In genomic region chr12:120220838-120221575, GRCh38 we compare ENCODE assay signal across 20 cellular contexts. TPM values are rescaled to one million over a fixed set of nuclear protein-coding genes. Genes with fewer than 3 reads are reported as not detected.
A peak's percentile ranks its signal among the peaks of the same experiment; 100 is the strongest.
DNase-seq lines count a peak whose midpoint lies in the region; ATAC-seq and TF ChIP-seq lines count a peak whose summit lies in the region.
"Had no signal": no experiment of that assay in that cellular context is flagged by ENCODE, and none has a peak within 500 bp of the region (broad histone marks: within the 10 kb centered on the region; RNA-seq: fewer than 3 reads in every experiment).

No MANE protein-coding gene starts in this region.

- no peaks in the 10 kb centered on the region for H3K9me3 ChIP-seq in SK-N-MC (ENCODE audit: low read depth, low read length)
- no peaks in the 10 kb centered on the region for H3K9me3 ChIP-seq in skeletal muscle satellite cell (replicated peaks; ENCODE audit: low read length)
- H3K9me3 ChIP-seq: BLaER1 treated with 17β-estradiol and CSF1 and Interleukin-3, amounts not matched to agents 10 nM and 100 nM; psoas muscle had no signal

- peaks cover 11% of the 10 kb centered on the region for H3K36me3 Mint-ChIP-seq in activated CD8-positive, alpha-beta memory T cell treated with anti-CD3 and anti-CD28 coated beads, Interleukin-2, amount 10 ng/mL, durations not matched to agents 7 days and 5 days
- no peaks in the 10 kb centered on the region for H3K36me3 Mint-ChIP-seq in glutamatergic neuron (ENCODE audit: unreplicated experiment)
- H3K36me3 Mint-ChIP-seq in stimulated activated naive B cell treated with anti-CD40 and anti-IgM and Interleukin-4, amounts not matched to agents 10 μg/mL and 1 μg/mL and 100 μg/mL, for 72 hours: peaks cover 4 to 7% of the 10 kb centered on the region in 2 donors

- peak overlapping the region; percentile 24 for H3K27ac Mint-ChIP-seq in activated CD8-positive, alpha-beta memory T cell treated with anti-CD3 and anti-CD28 coated beads, Interleukin-2, amount 10 ng/mL, durations not matched to agents 7 days and 5 days
- peak overlapping the region; percentile 91 for H3K27ac Mint-ChIP-seq in glutamatergic neuron (ENCODE audit: unreplicated experiment)
- H3K27ac Mint-ChIP-seq in stimulated activated naive B cell treated with anti-CD40 and anti-IgM and Interleukin-4, amounts not matched to agents 10 μg/mL and 1 μg/mL and 100 μg/mL, for 72 hours: no peak overlapping the region

- H3K27me3 Mint-ChIP-seq in activated CD8-positive, alpha-beta memory T cell treated with anti-CD3 and anti-CD28 coated beads, Interleukin-2, amount 10 ng/mL, durations not matched to agents 7 days and 5 days: no peaks in the 10 kb centered on the region
- H3K27me3 Mint-ChIP-seq in glutamatergic neuron (ENCODE audit: unreplicated experiment): peaks cover 11% of the 10 kb centered on the region
- peaks cover 25 to 26% of the 10 kb centered on the region in 2 donors for H3K27me3 Mint-ChIP-seq in stimulated activated naive B cell treated with anti-CD40 and anti-IgM and Interleukin-4, amounts not matched to agents 10 μg/mL and 1 μg/mL and 100 μg/mL, for 72 hours
- H3K27me3 Mint-ChIP-seq: naive thymus-derived CD4-positive, alpha-beta T cell had no signal

- CTCF ChIA-PET in activated CD8-positive, alpha-beta memory T cell treated with anti-CD3 and anti-CD28 coated beads, Interleukin-2, amount 10 ng/mL, durations not matched to agents 7 days and 5 days (lab: Charles Lee): interaction anchor here (4.2 to 15.1 kb wide), 2 partner anchors 8 to 38 kb away, joined by 20 to 768 read pairs; partner anchors contain the start of gene PXN

- peaks cover 17% of the 10 kb centered on the region; the same call in 1 of the 2 replicates for H3K36me3 ChIP-seq in SK-N-MC (ENCODE audit: insufficient read depth, low read length)
- peaks cover 96% of the 10 kb centered on the region for H3K36me3 ChIP-seq in skeletal muscle satellite cell (ENCODE audit: insufficient read depth, low read length)

- TF ChIP-seq CTCF in glutamatergic neuron (IDR thresholded peaks at IDR 0.05; ENCODE audit: partially characterized antibody, unreplicated experiment): no peak

- H3K27me3 ChIP-seq in skeletal muscle satellite cell (ENCODE audit: control insufficient read depth, insufficient read depth, low read length): no peaks in the 10 kb centered on the region
- H3K27me3 ChIP-seq: BLaER1 treated with 17β-estradiol and CSF1 and Interleukin-3, amounts not matched to agents 10 nM and 100 nM had no signal

- no peak overlapping the region for H3K4me3 Mint-ChIP-seq in activated CD8-positive, alpha-beta memory T cell treated with anti-CD3 and anti-CD28 coated beads, Interleukin-2, amount 10 ng/mL, durations not matched to agents 7 days and 5 days
- H3K4me3 Mint-ChIP-seq in glutamatergic neuron (ENCODE audit: unreplicated experiment): peak overlapping the region; percentile 71
- H3K4me3 Mint-ChIP-seq in stimulated activated naive B cell treated with anti-CD40 and anti-IgM and Interleukin-4, amounts not matched to agents 10 μg/mL and 1 μg/mL and 100 μg/mL, for 72 hours: no peak overlapping the region
- H3K4me3 Mint-ChIP-seq: naive thymus-derived CD4-positive, alpha-beta T cell had no signal

- peaks cover 25% of the 10 kb centered on the region for H3K4me1 ChIP-seq in skeletal muscle satellite cell (ENCODE audit: control insufficient read depth, insufficient read depth, low read length)

- peaks cover 9% of the 10 kb centered on the region for H3K4me1 Mint-ChIP-seq in activated CD8-positive, alpha-beta memory T cell treated with anti-CD3 and anti-CD28 coated beads, Interleukin-2, amount 10 ng/mL, durations not matched to agents 7 days and 5 days
- H3K4me1 Mint-ChIP-seq in glutamatergic neuron (ENCODE audit: low read depth, unreplicated experiment): peaks cover 17% of the 10 kb centered on the region
- H3K4me1 Mint-ChIP-seq in stimulated activated naive B cell treated with anti-CD40 and anti-IgM and Interleukin-4, amounts not matched to agents 10 μg/mL and 1 μg/mL and 100 μg/mL, for 72 hours: peaks cover 18 to 22% of the 10 kb centered on the region in 2 donors

- H3K9me3 Mint-ChIP-seq in activated CD8-positive, alpha-beta memory T cell treated with anti-CD3 and anti-CD28 coated beads, Interleukin-2, amount 10 ng/mL, durations not matched to agents 7 days and 5 days (ENCODE audit: low read depth): no peaks in the 10 kb centered on the region
- H3K9me3 Mint-ChIP-seq in glutamatergic neuron (ENCODE audit: unreplicated experiment): peaks cover 9% of the 10 kb centered on the region
- H3K9me3 Mint-ChIP-seq in stimulated activated naive B cell treated with anti-CD40 and anti-IgM and Interleukin-4, amounts not matched to agents 10 μg/mL and 1 μg/mL and 100 μg/mL, for 72 hours: no peaks in the 10 kb centered on the region
- H3K9me3 Mint-ChIP-seq: naive thymus-derived CD4-positive, alpha-beta T cell had no signal

- 0 out of 2 replicates have a peak overlapping the region, but pooled peaks have one; percentile 6 for H3K27ac ChIP-seq in SK-N-MC
- H3K27ac ChIP-seq: BLaER1 treated with 17β-estradiol and CSF1 and Interleukin-3, amounts not matched to agents 10 nM and 100 nM; PC-9; psoas muscle had no signal

- no peak for ATAC-seq in activated CD8-positive, alpha-beta memory T cell treated with anti-CD3 and anti-CD28 coated beads, Interleukin-2, amount 10 ng/mL, durations not matched to agents 7 days and 5 days
- ATAC-seq in stimulated activated naive B cell treated with anti-CD40 and anti-IgM and Interleukin-4, amounts not matched to agents 10 μg/mL and 1 μg/mL and 100 μg/mL, for 72 hours (replicated peaks): no peak
- ATAC-seq in HG02642 (IDR thresholded peaks at IDR 0.05; ENCODE audit: poor library complexity, unreplicated experiment) (no peak), HG03196 (IDR thresholded peaks at IDR 0.05; ENCODE audit: unreplicated experiment) (no peak)
- ATAC-seq: K562; naive thymus-derived CD4-positive, alpha-beta T cell; psoas muscle had no signal

- no peak overlapping the region for H3K4me2 ChIP-seq in skeletal muscle satellite cell (ENCODE audit: low read length)
- H3K4me2 ChIP-seq: BLaER1 treated with 17β-estradiol and CSF1 and Interleukin-3, amounts not matched to agents 10 nM and 100 nM; PC-9; smooth muscle cell had no signal

- DNase-seq in activated CD8-positive, alpha-beta memory T cell treated with anti-CD3 and anti-CD28 coated beads, Interleukin-2, amount 10 ng/mL, durations not matched to agents 7 days and 5 days: no peak
- DNase-seq in activated CD8-positive, alpha-beta memory T cell treated with anti-CD3 and anti-CD28 coated beads, Interleukin-2, amount 50 U/mL, for 48 hours: no peak
- no peak for DNase-seq in SK-N-MC (ENCODE audit: low read depth, low spot score)
- DNase-seq in glutamatergic neuron: no peak
- no peak for DNase-seq in stimulated activated naive B cell treated with anti-CD40 and anti-IgM and Interleukin-4, amounts not matched to agents 10 μg/mL and 1 μg/mL and 100 μg/mL, for 72 hours
- DNase-seq: activated CD4-positive, CD25-positive, alpha-beta regulatory T cell treated with anti-CD3 and anti-CD28 coated beads, Interleukin-2, amount 50 U/mL, for 72 hours; hippocampal formation; mammary epithelial cell; naive thymus-derived CD4-positive, alpha-beta T cell; NCI-H1694 treated with DMSO at 0.1 percent for 48 hours; NCI-H345; PC-9; psoas muscle; stimulated activated CD4-positive, alpha-beta T cell treated with anti-CD3 and anti-CD28 coated beads, Interleukin-4, amount 100 ng/mL, for 24 hours had no signal

- H3K9ac ChIP-seq in SK-N-MC (ENCODE audit: insufficient read length) (no peak overlapping the region), skeletal muscle satellite cell (ENCODE audit: low read depth, low read length) (peak overlapping the region; percentile 10)

- H3K4me3 ChIP-seq in SK-N-MC: no peak overlapping the region
- no peak overlapping the region for H3K4me3 ChIP-seq in skeletal muscle satellite cell (ENCODE audit: low read length)
- H3K4me3 ChIP-seq: BLaER1 treated with 17β-estradiol and CSF1 and Interleukin-3, amounts not matched to agents 10 nM and 100 nM; K562; PC-9; psoas muscle; smooth muscle cell had no signal

RNA-seq across cellular contexts. Expression of gene RPLP0, which starts 20.1 kb away (rescaled TPM):
- total RNA-seq in activated CD8-positive, alpha-beta memory T cell treated with anti-CD3 and anti-CD28 coated beads, Interleukin-2, amount 10 ng/mL, durations not matched to agents 7 days and 5 days: 1,000 to 10,000 TPM; 1,755 to 2,356 TPM
- 1,238 TPM for total RNA-seq in glutamatergic neuron (ENCODE audit: unreplicated experiment)
- total RNA-seq in skeletal muscle satellite cell (2012; rRNA removed): 2,666 and 4,433 TPM in 2 replicates

RNA-seq across cellular contexts. Expression of gene GCN1, which starts 26.5 kb away (rescaled TPM):
- 100 to 1,000 TPM; 126 to 151 TPM for total RNA-seq in activated CD8-positive, alpha-beta memory T cell treated with anti-CD3 and anti-CD28 coated beads, Interleukin-2, amount 10 ng/mL, durations not matched to agents 7 days and 5 days
- 173 TPM for total RNA-seq in glutamatergic neuron (ENCODE audit: unreplicated experiment)
- total RNA-seq in skeletal muscle satellite cell (2012; rRNA removed): 117 and 149 TPM in 2 replicates

RNA-seq across cellular contexts. Expression of gene PXN, which starts 44.5 kb away (rescaled TPM):
- total RNA-seq in activated CD8-positive, alpha-beta memory T cell treated with anti-CD3 and anti-CD28 coated beads, Interleukin-2, amount 10 ng/mL, durations not matched to agents 7 days and 5 days: 100 to 1,000 TPM in 1 of 2 experiments, 10 to 100 TPM in 1; 69.3 to 146 TPM
- 39.5 TPM for total RNA-seq in glutamatergic neuron (ENCODE audit: unreplicated experiment)
- total RNA-seq in skeletal muscle satellite cell (2012; rRNA removed): 116 and 118 TPM in 2 replicates
